12 cellular contexts compared by ENCODE assay signal in the genomic region with DNA sequence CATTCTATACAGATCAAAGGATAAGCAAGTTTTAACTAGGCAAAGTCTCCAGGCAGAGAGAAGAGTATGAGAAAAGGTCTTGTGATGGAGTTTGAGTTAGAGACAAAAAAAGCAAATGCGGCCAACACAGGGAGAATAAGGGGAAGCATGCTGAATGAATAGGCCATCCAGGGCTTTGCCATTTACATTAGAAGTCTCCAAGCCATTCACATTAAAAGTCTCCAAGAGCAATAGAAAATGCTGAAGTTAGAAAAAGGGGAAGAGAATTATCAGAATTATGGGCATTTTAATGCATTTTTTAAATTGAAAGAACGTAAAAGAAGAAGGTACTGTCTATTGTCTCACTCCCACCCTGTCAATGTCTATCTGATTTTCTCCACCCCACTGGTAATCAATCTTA. TPM values are rescaled to one million over a fixed set of nuclear protein-coding genes. Genes with fewer than 3 reads are reported as not detected.
DNase-seq lines count a peak whose midpoint lies in the region; ATAC-seq, FAIRE-seq and TF ChIP-seq lines count a peak whose summit lies in the region.
"Had no signal": no experiment of that assay in that cellular context is flagged by ENCODE, and none has a peak within 500 bp of the region (broad histone marks: within the 10 kb centered on the region; RNA-seq: fewer than 3 reads in every experiment).

No MANE protein-coding gene starts in this region.

- no peak overlapping the region for H3K23ac ChIP-seq in H1 (ENCODE audit: insufficient read length)

- TF ChIP-seq EP300 in H1 (IDR thresholded peaks at IDR 0.05; ENCODE audit: borderline replicate concordance in 1 of 2, low read depth in 2 of 2, low read length in 2 of 2), result no peak

- H4K5ac ChIP-seq in H1 (ENCODE audit: insufficient read length, low read depth, low read length), result no peak overlapping the region

- POLR2A ChIA-PET in H1 (lab: Charles Lee; ENCODE audit: partially characterized antibody), result interaction anchor here (0.8 kb wide), 1 partner anchor 8 kb away, joined by 3 read pairs; no protein-coding TSS in a partner anchor
- POLR2A ChIA-PET in CD4-positive, alpha-beta T cell (lab: Charles Lee), result no interaction called here

- H2BK120ac ChIP-seq in H1 (replicated peaks; ENCODE audit: low read depth, low read length), result no peak overlapping the region

- TF ChIP-seq CTCF in cardiac muscle cell (IDR thresholded peaks at IDR 0.05; ENCODE audit: low read depth, low read length), result no peak
- TF ChIP-seq CTCF in H1 (IDR thresholded peaks at IDR 0.05; ENCODE audit: control extremely low read depth in 1 of 3, insufficient read depth in 1 of 3, low read depth in 1 of 3, low read length in 3 of 3), result no peak
- no peak for TF ChIP-seq CTCF in CD4-positive, alpha-beta T cell (IDR thresholded peaks at IDR 0.05)

- H3K56ac ChIP-seq in H1 (replicated peaks; ENCODE audit: insufficient read length, low read depth, low read length), result no peak overlapping the region

- CTCF ChIA-PET in H1 (lab: Charles Lee; ENCODE audit: partially characterized antibody), result no interaction called here
- CTCF ChIA-PET in CD4-positive, alpha-beta T cell (lab: Charles Lee), result no interaction called here

- H4K20me1 ChIP-seq in H1 (replicated peaks in 1 of 2; ENCODE audit: control insufficient read depth in 1 of 2, insufficient read depth in 2 of 2, low read length in 2 of 2), result no peaks in the 10 kb centered on the region
- H4K20me1 ChIP-seq: BLaER1 had no signal

- H3K14ac ChIP-seq in H1 (ENCODE audit: insufficient read length), result no peak overlapping the region

- no peak overlapping the region for H2BK12ac ChIP-seq in H1 (ENCODE audit: low read depth, low read length)

- no peak overlapping the region for H2BK20ac ChIP-seq in H1 (ENCODE audit: low read length)

- H3K4me1 ChIP-seq in cardiac muscle cell (ENCODE audit: low read depth), result peaks cover 41% of the 10 kb centered on the region
- peaks cover 4 to 18% (median 10%) of the 10 kb centered on the region in 4 experiments; a peak in 5 of 7 replicates for H3K4me1 ChIP-seq in H1 (replicated peaks in 1 of 4; ENCODE audit: control insufficient read depth in 3 of 4, insufficient read depth in 4 of 4, low read length in 3 of 4)
- H3K4me1 ChIP-seq: BLaER1 had no signal

- no peaks in the 10 kb centered on the region for H3K79me1 ChIP-seq in H1 (ENCODE audit: low read depth, low read length)

- H3K27ac ChIP-seq in cardiac muscle cell (peak overlapping the region; percentile 31), H1 (ENCODE audit: low read depth, low read length) (no peak overlapping the region)
- H3K27ac ChIP-seq in CD4-positive, alpha-beta T cell (ENCODE audit: low read depth, low read length), result no peak overlapping the region
- H3K27ac ChIP-seq: 22Rv1, BLaER1 had no signal

- H3K27me3 Mint-ChIP-seq in CD4-positive, alpha-beta T cell, result no peaks in the 10 kb centered on the region

- H3K9me3 ChIP-seq in cardiac muscle cell (ENCODE audit: low read depth) (no peaks in the 10 kb centered on the region), H1 (ENCODE audit: insufficient read depth in 2 of 2, low read depth in 1 of 2, low read length in 1 of 2) (no peaks in the 10 kb centered on the region; a peak in 1 of 4 replicates)
- peaks cover 9% of the 10 kb centered on the region for H3K9me3 ChIP-seq in CD4-positive, alpha-beta T cell (ENCODE audit: control insufficient read depth, low read length)

- TF ChIP-seq POLR2A in H1 (IDR thresholded peaks at IDR 0.05; ENCODE audit: control extremely low read depth in 1 of 2, low read depth in 2 of 2, low read length in 2 of 2), result no peak

- WGBS in H1 (ENCODE audit: extremely low coverage in 1 of 2, insufficient coverage in 1 of 2, insufficient read length in 1 of 2, insufficient replicate concordance in 2 of 2, low coverage in 1 of 2, low lambda C conversion rate in 2 of 2, missing lambda C conversion rate in 1 of 2), 2 experiments, result 37% methylated on average over 2 of the region's 2 CpGs; no CpG with 5 or more reads in 1 of the 2 experiments

- no peaks in the 10 kb centered on the region for H3K4me1 Mint-ChIP-seq in CD4-positive, alpha-beta T cell (ENCODE audit: low read depth)

- H3K79me2 ChIP-seq in H1 (ENCODE audit: control insufficient read depth in 1 of 2, insufficient read depth in 2 of 2, low read length in 2 of 2), result peaks cover 0 to 10% of the 10 kb centered on the region in 2 experiments; a peak in 2 of 4 replicates

- no peak overlapping the region for H4K8ac ChIP-seq in H1 (ENCODE audit: extremely low read depth, insufficient read depth, low read length)

- no peak overlapping the region for H4K91ac ChIP-seq in H1 (replicated peaks; ENCODE audit: insufficient read length, low read length)

- no peak overlapping the region for H2AK5ac ChIP-seq in H1 (ENCODE audit: low read depth, low read length)

- no peak overlapping the region for H2AFZ ChIP-seq in H1 (ENCODE audit: low read length)

- DNase-seq in cardiac muscle cell (ENCODE audit: low read depth in 1 of 2, low spot score in 1 of 2) (no peak), left ventricle myocardium superior (no peak), OCI-M1 (lab: John Stamatoyannopoulos, UW) (peak; percentile 25), H1 (ENCODE audit: low read depth in 1 of 2, low spot score in 2 of 2) (no peak), AML-193 (lab: John Stamatoyannopoulos, UW) (no peak)
- DNase-seq in activated naive CD4-positive, alpha-beta T cell treated with anti-CD3 and anti-CD28 coated beads, Interleukin-2, amount 50 U/mL, for 72 hours (ENCODE audit: low spot score in 2 of 2), result no peak
- DNase-seq in CD4-positive, alpha-beta T cell, result no peak
- DNase-seq: DMS53, GF-D8, H7 had no signal

- no peak overlapping the region for H2BK5ac ChIP-seq in H1 (ENCODE audit: low read depth, low read length)

- no peak overlapping the region for H3K18ac ChIP-seq in H1 (ENCODE audit: extremely low read depth, low read length)

- FAIRE-seq in H1 (lab: Jason Lieb, UNC), result peak; percentile 62

- H3K4me2 ChIP-seq in H1 (ENCODE audit: insufficient read depth in 1 of 2, low read depth in 2 of 2, low read length in 2 of 2), result peak overlapping the region; percentile 24 to 32; a peak in 2 of 4 replicates
- H3K4me2 ChIP-seq: BLaER1 had no signal

- ATAC-seq in left ventricle myocardium superior, result no peak
- ATAC-seq in activated naive CD4-positive, alpha-beta T cell treated with anti-CD3 and anti-CD28 coated beads, Interleukin-2, amount 50 U/mL, for 72 hours, result no peak
- ATAC-seq in CD4-positive, alpha-beta T cell (ENCODE audit: poor library complexity), result no peak

- H3K27ac Mint-ChIP-seq in activated naive CD4-positive, alpha-beta T cell treated with anti-CD3 and anti-CD28 coated beads, Interleukin-2, amount 50 U/mL, for 72 hours, result no peak overlapping the region
- no peak overlapping the region for H3K27ac Mint-ChIP-seq in CD4-positive, alpha-beta T cell

- peaks cover 21 to 26% of the 10 kb centered on the region in 2 donors for H3K36me3 Mint-ChIP-seq in activated naive CD4-positive, alpha-beta T cell treated with anti-CD3 and anti-CD28 coated beads, Interleukin-2, amount 50 U/mL, for 72 hours
- H3K36me3 Mint-ChIP-seq in CD4-positive, alpha-beta T cell (ENCODE audit: low read depth), result peaks cover 52% of the 10 kb centered on the region

- no peak overlapping the region for H2BK15ac ChIP-seq in H1 (ENCODE audit: low read length)

- H3K9me3 Mint-ChIP-seq in activated naive CD4-positive, alpha-beta T cell treated with anti-CD3 and anti-CD28 coated beads, Interleukin-2, amount 50 U/mL, for 72 hours, result peaks cover 12 to 15% of the 10 kb centered on the region in 2 donors
- H3K9me3 Mint-ChIP-seq in CD4-positive, alpha-beta T cell, result peaks cover 9% of the 10 kb centered on the region

- no peak overlapping the region for H3K9ac ChIP-seq in H1 (replicated peaks in 1 of 4; ENCODE audit: extremely low read depth in 1 of 4, low read depth in 3 of 4, low read length in 3 of 4)
- H3K9ac ChIP-seq: BLaER1 had no signal

- intact Hi-C loops in left ventricle myocardium superior (cut with micrococcal nuclease), result no loop called here
- intact Hi-C loops in CD4-positive, alpha-beta T cell (cut with DNase I, micrococcal nuclease), result no loop called here

- H3K23me2 ChIP-seq in H1 (ENCODE audit: low read depth, low read length), result no peaks in the 10 kb centered on the region

- H3K27me3 ChIP-seq in cardiac muscle cell (no peaks in the 10 kb centered on the region), H1 (replicated peaks in 1 of 4; ENCODE audit: control insufficient read depth in 3 of 4, extremely low read depth in 1 of 4, insufficient read depth in 3 of 4, low read length in 3 of 4) (no peaks in the 10 kb centered on the region)
- H3K27me3 ChIP-seq in CD4-positive, alpha-beta T cell (ENCODE audit: control insufficient read depth, insufficient read depth, low read length), result no peaks in the 10 kb centered on the region
- H3K27me3 ChIP-seq: BLaER1 had no signal

- H3K36me3 ChIP-seq in cardiac muscle cell (no peaks in the 10 kb centered on the region), H1 (ENCODE audit: control insufficient read depth in 2 of 4, insufficient read depth in 4 of 4, low read length in 3 of 4) (no peaks in the 10 kb centered on the region)

- no peak for TF ChIP-seq RAD21 in H1 (IDR thresholded peaks at IDR 0.05 in 1 of 2, conservative IDR thresholded peaks at IDR 0.05 in 1 of 2; ENCODE audit: low read depth in 2 of 2, low read length in 2 of 2)

- H3K4ac ChIP-seq in H1 (replicated peaks; ENCODE audit: insufficient read length, low read depth, low read length), result no peak overlapping the region

- H3K4me3 Mint-ChIP-seq in CD4-positive, alpha-beta T cell, result no peak overlapping the region

- H3K4me3 ChIP-seq in cardiac muscle cell (no peak overlapping the region), H1 (ENCODE audit: extremely low read depth in 1 of 4, insufficient read depth in 2 of 4, low read depth in 3 of 4, low read length in 4 of 4) (0 out of 8 replicates have a peak overlapping the region, but pooled peaks of 1 of the 4 experiments have one; percentile 6)
- H3K4me3 ChIP-seq: BLaER1 had no signal

RNA-seq across cellular contexts. Expression of gene PDSS2, which starts 49.4 kb away (rescaled TPM):
- 12.3 and 18.0 TPM in 2 replicates for total RNA-seq in cardiac muscle cell
- polyA plus RNA-seq in cardiac muscle cell, result 19.4 and 32.9 TPM in 2 replicates
- 16.2 TPM for total RNA-seq in left ventricle myocardium superior
- total RNA-seq in H1 (2021; fragmentation: NEBNext Ultra II Directional; extraction: Animal tissue kit (Norgen Biotek cat#: 25700)), result 15.6 and 16.1 TPM in 2 replicates
- 10.7 TPM in 2 replicates for polyA plus RNA-seq in H1 (2011; rRNA removed)
- polyA plus RNA-seq in H1 (2011; cell fraction: cytosol; rRNA removed), result 10.7 TPM
- 16.1 TPM for polyA plus RNA-seq in H1 (2011; cell fraction: nucleus; rRNA removed)
- 10.0 to 13.8 TPM (median 10.7 TPM) in 4 replicates for polyA plus RNA-seq in H1 (2012, experiment 1 of 2)
- polyA plus RNA-seq in H1 (2012, experiment 2 of 2), result 4.5 TPM
- 8.5 TPM for polyA plus RNA-seq in H1 (2013, experiment 1 of 2)
- polyA plus RNA-seq in H1 (2013, experiment 2 of 2), result 8.2 TPM
- polyA minus RNA-seq in H1 (2011; rRNA and poly(A)+ RNA removed), result 22.7 and 24.0 TPM in 2 replicates
- polyA minus RNA-seq in H1 (2011; cell fraction: cytosol; rRNA and poly(A)+ RNA removed), result 11.0 TPM
- polyA minus RNA-seq in H1 (2011; cell fraction: nucleus; rRNA and poly(A)+ RNA removed), result 45.2 TPM
- total RNA-seq in activated naive CD4-positive, alpha-beta T cell treated with anti-CD3 and anti-CD28 coated beads, Interleukin-2, amount 50 U/mL, for 72 hours, result 10 to 100 TPM in 1 of 2 donors, 1 to 10 TPM in 1; 9.5 to 14.8 TPM
- 1 to 10 TPM; 5.8 to 6.6 TPM for total RNA-seq in CD4-positive, alpha-beta T cell
